Comparison of ENCODE assay signal across 20 cellular contexts in genomic region chrX:79601336-79602131, GRCh38.
DNase-seq lines count a peak whose midpoint lies in the region; ATAC-seq, FAIRE-seq and TF ChIP-seq lines count a peak whose summit lies in the region.
"Had no signal": no experiment of that assay in that cellular context is flagged by ENCODE, and none has a peak within 500 bp of the region (broad histone marks: within the 10 kb centered on the region; RNA-seq: fewer than 3 reads in every experiment).

No MANE protein-coding gene starts in this region.

- H3K4me1 ChIP-seq in GM23338 (ENCODE audit: insufficient read depth) (no peaks in the 10 kb centered on the region), GM12878 (ENCODE audit: control insufficient read depth, insufficient read depth, low read length) (no peaks in the 10 kb centered on the region), left ventricle myocardium inferior (no peaks in the 10 kb centered on the region)
- H3K4me1 ChIP-seq: SJCRH30 had no signal

- FAIRE-seq in GM12878 (lab: Jason Lieb, UNC): no peak
- FAIRE-seq: GM12891, H54 had no signal

- H3K27me3 Mint-ChIP-seq in GM23338 (ENCODE audit: insufficient read depth, low read depth, poor library complexity): peaks cover 18% of the 10 kb centered on the region
- peaks cover 11% of the 10 kb centered on the region for H3K27me3 Mint-ChIP-seq in progenitor cell of endocrine pancreas

- CTCF ChIA-PET in GM12878 (lab: Yijun Ruan, JAX): interaction anchor here (0.5 to 1.5 kb wide), 2 partner anchors 123 to 1046 kb away, joined by 3 read pairs; no protein-coding TSS in a partner anchor

- intact Hi-C loops in GM12878 (cut with micrococcal nuclease; ENCODE audit: unreplicated experiment) (no loop called here), left ventricle myocardium inferior (cut with micrococcal nuclease) (no loop called here)

- SMC1A ChIA-PET in GM12878 (lab: Charles Lee; ENCODE audit: uncharacterized antibody, unreplicated experiment): interaction anchor here (0.7 to 1.5 kb wide), 6 partner anchors 10 to 61 kb away, joined by 3 to 8 read pairs (median 3); no protein-coding TSS in a partner anchor

- H3K4me1 Mint-ChIP-seq in GM23338 (no peaks in the 10 kb centered on the region), progenitor cell of endocrine pancreas (ENCODE audit: low read depth) (peaks cover 9% of the 10 kb centered on the region)
- H3K4me1 Mint-ChIP-seq: CD8-positive, alpha-beta memory T cell had no signal

- no peak for TF ChIP-seq RAD21 in GM12878 (IDR thresholded peaks at IDR 0.05; ENCODE audit: insufficient read depth, low read depth, low read length)

- RAD21 ChIA-PET in GM12878 (lab: Charles Lee; ENCODE audit: unreplicated experiment): no interaction called here

- WGBS in GM12878 (ENCODE audit: insufficient coverage, insufficient replicate concordance, low lambda C conversion rate, missing lambda C conversion rate): 21% methylated on average over 3 of the region's 3 CpGs

- H4K20me1 ChIP-seq in GM23338 (replicated peaks; ENCODE audit: insufficient read depth) (no peaks in the 10 kb centered on the region), GM12878 (ENCODE audit: control insufficient read depth, insufficient read depth) (no peaks in the 10 kb centered on the region)

- H3K79me2 ChIP-seq in GM23338 (replicated peaks; ENCODE audit: insufficient read depth) (no peaks in the 10 kb centered on the region), GM12878 (ENCODE audit: control insufficient read depth, insufficient read depth, low read length) (no peaks in the 10 kb centered on the region)

- H3K4me2 ChIP-seq in GM23338 (no peak overlapping the region), GM12878 (ENCODE audit: control insufficient read depth, insufficient read depth) (no peak overlapping the region)

- H3K9me2 ChIP-seq in GM23338 (ENCODE audit: insufficient read depth): no peaks in the 10 kb centered on the region

- no peak for TF ChIP-seq POLR2A in GM12878 (IDR thresholded peaks at IDR 0.05; ENCODE audit: low read depth, low read length)

- H3K9ac ChIP-seq in GM12878 (ENCODE audit: control insufficient read depth, insufficient read depth, low read length): no peak overlapping the region

- DNase-seq in GM23338 (ENCODE audit: low spot score) (peak; percentile 2), NCI-H526 (lab: John Stamatoyannopoulos, UW) (peak; percentile 57 to 72), GM12878 (ENCODE audit: low read depth, low spot score) (no peak), progenitor cell of endocrine pancreas (ENCODE audit: low spot score, unreplicated experiment) (no peak), left ventricle myocardium inferior (no peak), CD1c-positive myeloid dendritic cell (ENCODE audit: extremely low spot score) (no peak)
- DNase-seq in stimulated activated CD8-positive, alpha-beta memory T cell treated with anti-CD3 and anti-CD28 coated beads, Interleukin-4, amount 100 ng/mL, for 48 hours: no peak
- DNase-seq: CD8-positive, alpha-beta memory T cell; DMS 273 treated with DMSO at 0.1 percent for 48 hours; Kasumi-1; NCI-H1436; NCI-H2107; NCI-H446; NK-92 treated with Interleukin-12 subunit alpha and Interleukin-12 subunit beta, amount 100 ng/mL, for 24 hours; SJCRH30 had no signal

- no peak; the same call in 2 of the 3 replicates for ATAC-seq in GM23338
- peak; percentile 17; the same call in 1 of the 3 replicates for ATAC-seq in GM12878
- ATAC-seq in GM18498 (IDR thresholded peaks at IDR 0.05; ENCODE audit: unreplicated experiment): no peak

- no TSS peak for BruUV-seq in GM12878 (replicated peaks; lab: Mats Ljungman, UMichigan)

- TF ChIP-seq CTCF in GM23338 (conservative IDR thresholded peaks at IDR 0.05; ENCODE audit: low read depth in 2 of 2) (no peak), GM12878 (IDR thresholded peaks at IDR 0.05 in 2 of 3, conservative IDR thresholded peaks at IDR 0.05 in 1 of 3; ENCODE audit: control insufficient read depth in 2 of 3, extremely low read depth in 1 of 3, insufficient read depth in 1 of 3, low read depth in 3 of 3, low read length in 3 of 3) (no peak), progenitor cell of endocrine pancreas (IDR thresholded peaks at IDR 0.05; ENCODE audit: unreplicated experiment) (no peak), left ventricle myocardium inferior (IDR thresholded peaks at IDR 0.05; ENCODE audit: borderline replicate concordance) (no peak)

- H3K9me3 Mint-ChIP-seq in GM23338: no peaks in the 10 kb centered on the region
- H3K9me3 Mint-ChIP-seq in progenitor cell of endocrine pancreas (ENCODE audit: low read depth): peaks cover 13% of the 10 kb centered on the region
- H3K9me3 Mint-ChIP-seq: T-helper 2 cell treated with Interferon-gamma antibody and Interleukin-4, amounts not matched to agents 5 μg/mL and 100 μg/mL, for 36 hours had no signal

- H3K36me3 ChIP-seq in GM23338 (ENCODE audit: insufficient read depth) (no peaks in the 10 kb centered on the region), GM12878 (ENCODE audit: control insufficient read depth in 2 of 2, insufficient read depth in 2 of 2, low read length in 1 of 2) (no peaks in the 10 kb centered on the region), left ventricle myocardium inferior (no peaks in the 10 kb centered on the region)
- H3K36me3 ChIP-seq: SJCRH30 had no signal

- H3F3A ChIP-seq in GM23338 (replicated peaks; ENCODE audit: low read depth): no peaks in the 10 kb centered on the region

- no peak overlapping the region for H3K4me3 ChIP-seq in GM23338
- no peak overlapping the region for H3K4me3 ChIP-seq in GM12878
- no peak overlapping the region for H3K4me3 ChIP-seq in left ventricle myocardium inferior
- H3K4me3 ChIP-seq: SJCRH30 had no signal

- in situ Hi-C loops in GM12878 (cut with MboI): no loop called here

- H3K4me3 Mint-ChIP-seq in GM23338: no peak overlapping the region
- H3K4me3 Mint-ChIP-seq in progenitor cell of endocrine pancreas (ENCODE audit: low read depth): peak overlapping the region; percentile 38
- H3K4me3 Mint-ChIP-seq: CD8-positive, alpha-beta memory T cell; T-helper 2 cell treated with Interferon-gamma antibody and Interleukin-4, amounts not matched to agents 5 μg/mL and 100 μg/mL, for 36 hours had no signal

- POLR2A ChIA-PET in GM12878 (lab: Charles Lee): no interaction called here

- H3K36me3 Mint-ChIP-seq in GM23338 (ENCODE audit: low read depth) (no peaks in the 10 kb centered on the region), progenitor cell of endocrine pancreas (ENCODE audit: insufficient read depth) (no peaks in the 10 kb centered on the region)
- H3K36me3 Mint-ChIP-seq: CD8-positive, alpha-beta memory T cell had no signal

- H3K27ac ChIP-seq in GM23338 (ENCODE audit: low read depth): no peak overlapping the region
- no peak overlapping the region for H3K27ac ChIP-seq in GM12878 (ENCODE audit: control insufficient read depth, insufficient read depth)
- no peak overlapping the region for H3K27ac ChIP-seq in left ventricle myocardium inferior (replicated peaks)
- H3K27ac ChIP-seq: RWPE1, SJCRH30 had no signal

- H3K27me3 ChIP-seq in GM23338 (ENCODE audit: insufficient read depth): peaks cover 40% of the 10 kb centered on the region; the same call in 1 of the 2 replicates
- H3K27me3 ChIP-seq in GM12878 (replicated peaks in 1 of 2; ENCODE audit: control insufficient read depth in 2 of 2, insufficient read depth in 2 of 2, low read length in 1 of 2): no peaks in the 10 kb centered on the region
- no peaks in the 10 kb centered on the region for H3K27me3 ChIP-seq in left ventricle myocardium inferior (ENCODE audit: low read depth)
- H3K27me3 ChIP-seq: SJCRH30 had no signal

- H3K27ac Mint-ChIP-seq in GM23338 (no peak overlapping the region), progenitor cell of endocrine pancreas (no peak overlapping the region)
- H3K27ac Mint-ChIP-seq: CD8-positive, alpha-beta memory T cell; T-helper 2 cell treated with Interferon-gamma antibody and Interleukin-4, amounts not matched to agents 5 μg/mL and 100 μg/mL, for 36 hours had no signal

- H3K9me3 ChIP-seq in GM12878 (replicated peaks; ENCODE audit: control insufficient read depth, insufficient read depth, low read length) (no peaks in the 10 kb centered on the region), left ventricle myocardium inferior (replicated peaks) (no peaks in the 10 kb centered on the region)
- H3K9me3 ChIP-seq: SJCRH30 had no signal

- H2AFZ ChIP-seq in GM23338: no peak overlapping the region
- no peak overlapping the region for H2AFZ ChIP-seq in GM12878 (ENCODE audit: control insufficient read depth, low read depth, low read length)

- no peak for TF ChIP-seq EP300 in GM12878 (IDR thresholded peaks at IDR 0.05; ENCODE audit: borderline replicate concordance in 1 of 2, control insufficient read depth in 1 of 2, low read depth in 2 of 2, low read length in 2 of 2)

TF ChIP-seq in GM12878, 131 proteins besides CTCF, POLR2A, EP300 and RAD21 (continues in another document):
- TF ChIP-seq ZNF622 (IDR thresholded peaks at IDR 0.05) (no peak), MEF2B (IDR thresholded peaks at IDR 0.05; ENCODE audit: partially characterized antibody, poor library complexity, severe bottlenecking) (no peak), SIX5 (IDR thresholded peaks at IDR 0.05; ENCODE audit: low read depth, low read length, severe bottlenecking) (no peak), USF2 (IDR thresholded peaks at IDR 0.05; ENCODE audit: borderline replicate concordance, low read depth, low read length) (no peak), IKZF2 (IDR thresholded peaks at IDR 0.05) (no peak), MEF2A (IDR thresholded peaks at IDR 0.05; ENCODE audit: insufficient read depth, low read depth, low read length) (no peak)

Comparison
In these comparisons a context has a peak if more than half of its experiments do, and no peak if none do; other contexts are left out.
1. DNase-seq: peak in GM23338 (single experiment) and NCI-H526 (2 of 2); none in GM12878 (single experiment), progenitor cell of endocrine pancreas (single experiment), left ventricle myocardium inferior (single experiment), stimulated activated CD8-positive, alpha-beta memory T cell treated with anti-CD3 and anti-CD28 coated beads, Interleukin-4, amount 100 ng/mL, for 48 hours (single experiment) and CD1c-positive myeloid dendritic cell (single experiment).